Comparison of ENCODE assay signal across 1 cellular context in the genomic region with DNA sequence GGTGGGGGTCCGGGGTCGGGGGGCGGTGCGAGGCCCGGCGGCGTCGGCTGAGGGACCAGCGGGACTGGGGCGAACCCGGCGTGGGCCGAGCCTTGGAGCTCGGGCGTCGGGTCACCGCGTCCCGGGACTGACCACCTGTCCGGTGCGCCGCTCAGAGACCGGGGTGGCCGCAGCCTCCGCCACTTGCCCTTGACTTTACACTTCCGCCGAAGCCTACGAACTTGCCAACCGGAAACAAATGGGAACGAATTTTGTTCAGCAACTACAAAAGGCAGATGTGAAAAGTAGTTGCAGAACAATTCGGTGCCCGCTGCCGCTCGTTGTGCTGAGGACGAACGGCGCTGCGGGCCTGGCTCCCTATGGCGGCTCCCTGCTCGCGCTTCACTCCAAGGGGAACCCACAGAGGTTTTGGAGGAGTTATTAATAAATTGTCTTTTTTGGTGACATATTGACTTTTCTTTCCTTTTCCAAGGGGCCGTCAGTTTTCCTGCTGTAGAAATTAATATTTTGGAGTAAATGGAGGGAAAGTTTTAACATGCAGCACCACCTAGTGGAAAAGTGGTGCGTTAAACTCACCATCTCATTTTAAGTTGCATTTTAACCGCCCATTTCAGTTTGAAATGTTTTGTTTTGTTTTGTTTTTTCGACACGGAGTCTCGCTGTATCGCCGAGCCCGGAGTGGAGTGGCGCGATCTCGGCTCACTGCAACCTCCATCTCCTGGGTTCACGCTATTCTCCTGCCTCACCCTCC.
TF ChIP-seq lines count a peak whose summit lies in the region.

No MANE protein-coding gene starts in this region.

TF ChIP-seq in HepG2, 621 proteins besides CTCF, POLR2A, EP300 and RAD21 (continued from another document and continues in another):
- TF ChIP-seq, protein P1, sequence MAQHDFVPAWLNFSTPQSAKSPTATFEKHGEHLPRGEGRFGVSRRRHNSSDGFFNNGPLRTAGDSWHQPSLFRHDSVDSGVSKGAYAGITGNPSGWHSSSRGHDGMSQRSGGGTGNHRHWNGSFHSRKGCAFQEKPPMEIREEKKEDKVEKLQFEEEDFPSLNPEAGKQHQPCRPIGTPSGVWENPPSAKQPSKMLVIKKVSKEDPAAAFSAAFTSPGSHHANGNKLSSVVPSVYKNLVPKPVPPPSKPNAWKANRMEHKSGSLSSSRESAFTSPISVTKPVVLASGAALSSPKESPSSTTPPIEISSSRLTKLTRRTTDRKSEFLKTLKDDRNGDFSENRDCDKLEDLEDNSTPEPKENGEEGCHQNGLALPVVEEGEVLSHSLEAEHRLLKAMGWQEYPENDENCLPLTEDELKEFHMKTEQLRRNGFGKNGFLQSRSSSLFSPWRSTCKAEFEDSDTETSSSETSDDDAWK (CRISPR knock-in tag; IDR thresholded peaks at IDR 0.05): no peak
- TF ChIP-seq KLF13 (CRISPR knock-in tag; IDR thresholded peaks at IDR 0.05) (no peak), ARNTL (CRISPR knock-in tag; IDR thresholded peaks at IDR 0.05) (no peak), ZNF839 (CRISPR knock-in tag; IDR thresholded peaks at IDR 0.05; ENCODE audit: borderline replicate concordance) (no peak), RCOR2 (CRISPR knock-in tag; IDR thresholded peaks at IDR 0.05) (no peak), ZNF652 (CRISPR knock-in tag; IDR thresholded peaks at IDR 0.05; ENCODE audit: borderline replicate concordance, low read depth) (no peak), MTF1 (CRISPR knock-in tag; IDR thresholded peaks at IDR 0.05) (no peak), ZNF34 (CRISPR knock-in tag; IDR thresholded peaks at IDR 0.05; ENCODE audit: borderline replicate concordance) (no peak), ZNF24 (IDR thresholded peaks at IDR 0.05) (no peak), RBFOX2 (IDR thresholded peaks at IDR 0.05; ENCODE audit: low read depth, low read length) (no peak), ZSCAN21 (CRISPR knock-in tag; IDR thresholded peaks at IDR 0.05; ENCODE audit: borderline replicate concordance) (no peak), TEAD3 (CRISPR knock-in tag; optimal IDR thresholded peaks at IDR 0.05; ENCODE audit: borderline replicate concordance) (no peak), ZNF629 (CRISPR knock-in tag; conservative IDR thresholded peaks at IDR 0.05) (0 out of 2 replicates have a peak, but pooled peaks have one; percentile 28), ZBTB7A (CRISPR knock-in tag; IDR thresholded peaks at IDR 0.05) (no peak), SRSF4 (IDR thresholded peaks at IDR 0.05; ENCODE audit: low read depth, low read length, poor library complexity, severe bottlenecking) (no peak), WIZ (CRISPR knock-in tag; IDR thresholded peaks at IDR 0.05) (no peak), ZNF775 (CRISPR knock-in tag; IDR thresholded peaks at IDR 0.05; ENCODE audit: borderline replicate concordance) (no peak), HNRNPL (IDR thresholded peaks at IDR 0.05; ENCODE audit: low read depth, low read length) (no peak), HHEX (CRISPR knock-in tag; IDR thresholded peaks at IDR 0.05) (no peak), CBX2 (IDR thresholded peaks at IDR 0.05; ENCODE audit: low read depth, low read length) (no peak), CBX2 (CRISPR knock-in tag; IDR thresholded peaks at IDR 0.05; ENCODE audit: low read depth) (no peak), ZNF180 (CRISPR knock-in tag; IDR thresholded peaks at IDR 0.05; ENCODE audit: borderline replicate concordance, low read depth) (no peak), ZNF143 (CRISPR knock-in tag; IDR thresholded peaks at IDR 0.05) (0 out of 2 replicates have a peak, but pooled peaks have one; percentile 6), ZNF451 (CRISPR knock-in tag; IDR thresholded peaks at IDR 0.05) (no peak), STAT5B (CRISPR knock-in tag; IDR thresholded peaks at IDR 0.05) (no peak), ZNF749 (CRISPR knock-in tag; IDR thresholded peaks at IDR 0.05; ENCODE audit: borderline replicate concordance) (no peak; the same call in 1 of the 2 replicates), SPEN (CRISPR knock-in tag; IDR thresholded peaks at IDR 0.05; ENCODE audit: low read depth) (no peak), ZNF816 (CRISPR knock-in tag; IDR thresholded peaks at IDR 0.05; ENCODE audit: borderline replicate concordance) (no peak), IRF2 (CRISPR knock-in tag; IDR thresholded peaks at IDR 0.05) (no peak), NR3C1 (CRISPR knock-in tag; IDR thresholded peaks at IDR 0.05) (no peak), NCOA5 (CRISPR knock-in tag; IDR thresholded peaks at IDR 0.05) (no peak)
- TF ChIP-seq, protein P2, sequence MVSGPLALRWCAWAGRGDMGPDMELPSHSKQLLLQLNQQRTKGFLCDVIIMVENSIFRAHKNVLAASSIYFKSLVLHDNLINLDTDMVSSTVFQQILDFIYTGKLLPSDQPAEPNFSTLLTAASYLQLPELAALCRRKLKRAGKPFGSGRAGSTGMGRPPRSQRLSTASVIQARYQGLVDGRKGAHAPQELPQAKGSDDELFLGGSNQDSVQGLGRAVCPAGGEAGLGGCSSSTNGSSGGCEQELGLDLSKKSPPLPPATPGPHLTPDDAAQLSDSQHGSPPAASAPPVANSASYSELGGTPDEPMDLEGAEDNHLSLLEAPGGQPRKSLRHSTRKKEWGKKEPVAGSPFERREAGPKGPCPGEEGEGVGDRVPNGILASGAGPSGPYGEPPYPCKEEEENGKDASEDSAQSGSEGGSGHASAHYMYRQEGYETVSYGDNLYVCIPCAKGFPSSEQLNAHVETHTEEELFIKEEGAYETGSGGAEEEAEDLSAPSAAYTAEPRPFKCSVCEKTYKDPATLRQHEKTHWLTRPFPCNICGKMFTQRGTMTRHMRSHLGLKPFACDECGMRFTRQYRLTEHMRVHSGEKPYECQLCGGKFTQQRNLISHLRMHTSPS (CRISPR knock-in tag; IDR thresholded peaks at IDR 0.05; ENCODE audit: low read depth): no peak
- TF ChIP-seq, protein P3, sequence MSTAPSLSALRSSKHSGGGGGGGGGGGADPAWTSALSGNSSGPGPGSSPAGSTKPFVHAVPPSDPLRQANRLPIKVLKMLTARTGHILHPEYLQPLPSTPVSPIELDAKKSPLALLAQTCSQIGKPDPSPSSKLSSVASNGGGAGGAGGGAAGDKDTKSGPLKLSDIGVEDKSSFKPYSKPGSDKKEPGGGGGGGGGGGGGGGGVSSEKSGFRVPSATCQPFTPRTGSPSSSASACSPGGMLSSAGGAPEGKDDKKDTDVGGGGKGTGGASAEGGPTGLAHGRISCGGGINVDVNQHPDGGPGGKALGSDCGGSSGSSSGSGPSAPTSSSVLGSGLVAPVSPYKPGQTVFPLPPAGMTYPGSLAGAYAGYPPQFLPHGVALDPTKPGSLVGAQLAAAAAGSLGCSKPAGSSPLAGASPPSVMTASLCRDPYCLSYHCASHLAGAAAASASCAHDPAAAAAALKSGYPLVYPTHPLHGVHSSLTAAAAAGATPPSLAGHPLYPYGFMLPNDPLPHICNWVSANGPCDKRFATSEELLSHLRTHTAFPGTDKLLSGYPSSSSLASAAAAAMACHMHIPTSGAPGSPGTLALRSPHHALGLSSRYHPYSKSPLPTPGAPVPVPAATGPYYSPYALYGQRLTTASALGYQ (CRISPR knock-in tag; IDR thresholded peaks at IDR 0.05): 0 out of 2 replicates have a peak, but pooled peaks have one; percentile 12
- TF ChIP-seq, protein P4, sequence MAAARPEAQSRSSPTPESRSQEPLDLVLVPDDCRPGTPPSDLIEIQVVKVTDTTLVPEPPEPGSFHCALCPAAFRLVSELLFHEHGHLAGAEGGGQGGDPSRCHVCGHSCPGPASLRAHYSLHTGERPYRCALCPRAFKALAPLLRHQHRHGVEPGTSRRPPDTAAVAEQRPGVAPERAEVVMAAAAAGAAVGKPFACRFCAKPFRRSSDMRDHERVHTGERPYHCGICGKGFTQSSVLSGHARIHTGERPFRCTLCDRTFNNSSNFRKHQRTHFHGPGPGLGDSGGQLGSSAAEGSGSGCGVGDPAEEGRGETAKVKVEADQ (CRISPR knock-in tag; IDR thresholded peaks at IDR 0.05; ENCODE audit: borderline replicate concordance): no peak
- TF ChIP-seq, protein P5, sequence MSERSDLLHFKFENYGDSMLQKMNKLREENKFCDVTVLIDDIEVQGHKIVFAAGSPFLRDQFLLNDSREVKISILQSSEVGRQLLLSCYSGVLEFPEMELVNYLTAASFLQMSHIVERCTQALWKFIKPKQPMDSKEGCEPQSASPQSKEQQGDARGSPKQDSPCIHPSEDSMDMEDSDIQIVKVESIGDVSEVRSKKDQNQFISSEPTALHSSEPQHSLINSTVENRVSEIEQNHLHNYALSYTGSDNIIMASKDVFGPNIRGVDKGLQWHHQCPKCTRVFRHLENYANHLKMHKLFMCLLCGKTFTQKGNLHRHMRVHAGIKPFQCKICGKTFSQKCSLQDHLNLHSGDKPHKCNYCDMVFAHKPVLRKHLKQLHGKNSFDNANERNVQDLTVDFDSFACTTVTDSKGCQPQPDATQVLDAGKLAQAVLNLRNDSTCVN (CRISPR knock-in tag; IDR thresholded peaks at IDR 0.05; ENCODE audit: borderline replicate concordance): no peak; the same call in 1 of the 2 replicates
- TF ChIP-seq, protein P6, sequence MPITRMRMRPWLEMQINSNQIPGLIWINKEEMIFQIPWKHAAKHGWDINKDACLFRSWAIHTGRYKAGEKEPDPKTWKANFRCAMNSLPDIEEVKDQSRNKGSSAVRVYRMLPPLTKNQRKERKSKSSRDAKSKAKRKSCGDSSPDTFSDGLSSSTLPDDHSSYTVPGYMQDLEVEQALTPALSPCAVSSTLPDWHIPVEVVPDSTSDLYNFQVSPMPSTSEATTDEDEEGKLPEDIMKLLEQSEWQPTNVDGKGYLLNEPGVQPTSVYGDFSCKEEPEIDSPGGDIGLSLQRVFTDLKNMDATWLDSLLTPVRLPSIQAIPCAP (CRISPR knock-in tag; IDR thresholded peaks at IDR 0.05; ENCODE audit: low read depth): no peak
- TF ChIP-seq, protein P7, sequence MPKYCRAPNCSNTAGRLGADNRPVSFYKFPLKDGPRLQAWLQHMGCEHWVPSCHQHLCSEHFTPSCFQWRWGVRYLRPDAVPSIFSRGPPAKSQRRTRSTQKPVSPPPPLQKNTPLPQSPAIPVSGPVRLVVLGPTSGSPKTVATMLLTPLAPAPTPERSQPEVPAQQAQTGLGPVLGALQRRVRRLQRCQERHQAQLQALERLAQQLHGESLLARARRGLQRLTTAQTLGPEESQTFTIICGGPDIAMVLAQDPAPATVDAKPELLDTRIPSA (CRISPR knock-in tag; IDR thresholded peaks at IDR 0.05; ENCODE audit: borderline replicate concordance): 0 out of 2 replicates have a peak, but pooled peaks have one; percentile 41
- TF ChIP-seq, protein P8, sequence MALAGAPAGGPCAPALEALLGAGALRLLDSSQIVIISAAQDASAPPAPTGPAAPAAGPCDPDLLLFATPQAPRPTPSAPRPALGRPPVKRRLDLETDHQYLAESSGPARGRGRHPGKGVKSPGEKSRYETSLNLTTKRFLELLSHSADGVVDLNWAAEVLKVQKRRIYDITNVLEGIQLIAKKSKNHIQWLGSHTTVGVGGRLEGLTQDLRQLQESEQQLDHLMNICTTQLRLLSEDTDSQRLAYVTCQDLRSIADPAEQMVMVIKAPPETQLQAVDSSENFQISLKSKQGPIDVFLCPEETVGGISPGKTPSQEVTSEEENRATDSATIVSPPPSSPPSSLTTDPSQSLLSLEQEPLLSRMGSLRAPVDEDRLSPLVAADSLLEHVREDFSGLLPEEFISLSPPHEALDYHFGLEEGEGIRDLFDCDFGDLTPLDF (CRISPR knock-in tag; IDR thresholded peaks at IDR 0.05): no peak; the same call in 1 of the 2 replicates
- TF ChIP-seq, protein P9, sequence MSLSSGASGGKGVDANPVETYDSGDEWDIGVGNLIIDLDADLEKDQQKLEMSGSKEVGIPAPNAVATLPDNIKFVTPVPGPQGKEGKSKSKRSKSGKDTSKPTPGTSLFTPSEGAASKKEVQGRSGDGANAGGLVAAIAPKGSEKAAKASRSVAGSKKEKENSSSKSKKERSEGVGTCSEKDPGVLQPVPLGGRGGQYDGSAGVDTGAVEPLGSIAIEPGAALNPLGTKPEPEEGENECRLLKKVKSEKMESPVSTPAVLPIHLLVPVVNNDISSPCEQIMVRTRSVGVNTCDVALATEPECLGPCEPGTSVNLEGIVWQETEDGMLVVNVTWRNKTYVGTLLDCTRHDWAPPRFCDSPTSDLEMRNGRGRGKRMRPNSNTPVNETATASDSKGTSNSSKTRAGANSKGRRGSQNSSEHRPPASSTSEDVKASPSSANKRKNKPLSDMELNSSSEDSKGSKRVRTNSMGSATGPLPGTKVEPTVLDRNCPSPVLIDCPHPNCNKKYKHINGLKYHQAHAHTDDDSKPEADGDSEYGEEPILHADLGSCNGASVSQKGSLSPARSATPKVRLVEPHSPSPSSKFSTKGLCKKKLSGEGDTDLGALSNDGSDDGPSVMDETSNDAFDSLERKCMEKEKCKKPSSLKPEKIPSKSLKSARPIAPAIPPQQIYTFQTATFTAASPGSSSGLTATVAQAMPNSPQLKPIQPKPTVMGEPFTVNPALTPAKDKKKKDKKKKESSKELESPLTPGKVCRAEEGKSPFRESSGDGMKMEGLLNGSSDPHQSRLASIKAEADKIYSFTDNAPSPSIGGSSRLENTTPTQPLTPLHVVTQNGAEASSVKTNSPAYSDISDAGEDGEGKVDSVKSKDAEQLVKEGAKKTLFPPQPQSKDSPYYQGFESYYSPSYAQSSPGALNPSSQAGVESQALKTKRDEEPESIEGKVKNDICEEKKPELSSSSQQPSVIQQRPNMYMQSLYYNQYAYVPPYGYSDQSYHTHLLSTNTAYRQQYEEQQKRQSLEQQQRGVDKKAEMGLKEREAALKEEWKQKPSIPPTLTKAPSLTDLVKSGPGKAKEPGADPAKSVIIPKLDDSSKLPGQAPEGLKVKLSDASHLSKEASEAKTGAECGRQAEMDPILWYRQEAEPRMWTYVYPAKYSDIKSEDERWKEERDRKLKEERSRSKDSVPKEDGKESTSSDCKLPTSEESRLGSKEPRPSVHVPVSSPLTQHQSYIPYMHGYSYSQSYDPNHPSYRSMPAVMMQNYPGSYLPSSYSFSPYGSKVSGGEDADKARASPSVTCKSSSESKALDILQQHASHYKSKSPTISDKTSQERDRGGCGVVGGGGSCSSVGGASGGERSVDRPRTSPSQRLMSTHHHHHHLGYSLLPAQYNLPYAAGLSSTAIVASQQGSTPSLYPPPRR (CRISPR knock-in tag; IDR thresholded peaks at IDR 0.05; ENCODE audit: borderline replicate concordance): no peak
- TF ChIP-seq, protein P10, sequence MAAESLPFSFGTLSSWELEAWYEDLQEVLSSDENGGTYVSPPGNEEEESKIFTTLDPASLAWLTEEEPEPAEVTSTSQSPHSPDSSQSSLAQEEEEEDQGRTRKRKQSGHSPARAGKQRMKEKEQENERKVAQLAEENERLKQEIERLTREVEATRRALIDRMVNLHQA (CRISPR knock-in tag; IDR thresholded peaks at IDR 0.05): no peak
- TF ChIP-seq, protein P11, sequence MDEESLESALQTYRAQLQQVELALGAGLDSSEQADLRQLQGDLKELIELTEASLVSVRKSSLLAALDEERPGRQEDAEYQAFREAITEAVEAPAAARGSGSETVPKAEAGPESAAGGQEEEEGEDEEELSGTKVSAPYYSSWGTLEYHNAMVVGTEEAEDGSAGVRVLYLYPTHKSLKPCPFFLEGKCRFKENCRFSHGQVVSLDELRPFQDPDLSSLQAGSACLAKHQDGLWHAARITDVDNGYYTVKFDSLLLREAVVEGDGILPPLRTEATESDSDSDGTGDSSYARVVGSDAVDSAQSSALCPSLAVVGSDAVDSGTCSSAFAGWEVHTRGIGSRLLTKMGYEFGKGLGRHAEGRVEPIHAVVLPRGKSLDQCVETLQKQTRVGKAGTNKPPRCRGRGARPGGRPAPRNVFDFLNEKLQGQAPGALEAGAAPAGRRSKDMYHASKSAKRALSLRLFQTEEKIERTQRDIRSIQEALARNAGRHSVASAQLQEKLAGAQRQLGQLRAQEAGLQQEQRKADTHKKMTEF (CRISPR knock-in tag; IDR thresholded peaks at IDR 0.05): peak; percentile 42; the same call in 1 of the 2 replicates
